ENCODE assay signal across 8 cellular contexts in genomic region chr9:77152289-77152688, GRCh38.
"Had no signal": no experiment of that assay in that cellular context is flagged by ENCODE, and none has a peak within 500 bp of the region (broad histone marks: within the 10 kb centered on the region; RNA-seq: fewer than 3 reads in every experiment).

No MANE protein-coding gene starts in this region.

- H3K9ac ChIP-seq: KMS-11 had no signal

- H3K27ac ChIP-seq: KMS-11 had no signal

- H3K4me3 ChIP-seq: GM23338 had no signal

- H3K9me3 Mint-ChIP-seq: GM23338, H9 had no signal

- DNase-seq: H9, HCEC 1CT, KBM-7 had no signal

- FAIRE-seq: H1, H54, HTR-8/SVneo had no signal

- H2AFZ ChIP-seq: GM23338 had no signal

- H3K4me2 ChIP-seq: GM23338, KMS-11 had no signal

- H3K4me3 Mint-ChIP-seq: GM23338, H9 had no signal

- H3K27ac Mint-ChIP-seq: GM23338, H9 had no signal

- ATAC-seq: GM23338 had no signal
